22 cellular contexts compared by ENCODE assay signal in the genomic region with DNA sequence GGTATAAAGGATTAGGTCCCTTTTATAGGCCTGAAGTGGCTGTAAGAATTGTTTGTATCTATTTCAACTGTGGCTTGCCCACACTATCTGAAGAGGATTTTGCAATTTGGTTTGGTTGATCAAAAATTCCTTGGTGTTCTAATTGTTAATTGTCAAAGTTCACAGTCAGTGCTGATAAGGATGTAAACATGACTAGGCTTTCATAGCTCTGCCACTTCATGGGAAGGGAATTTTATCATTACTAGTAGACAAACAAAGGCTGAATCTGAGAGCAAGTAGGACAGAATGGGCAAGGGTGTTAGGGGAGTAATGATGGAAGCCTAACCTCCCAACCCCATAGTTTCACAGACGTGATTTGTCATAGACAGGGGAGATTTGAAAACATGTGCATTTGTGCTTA.
"Had no signal": no experiment of that assay in that cellular context is flagged by ENCODE, and none has a peak within 500 bp of the region (broad histone marks: within the 10 kb centered on the region; RNA-seq: fewer than 3 reads in every experiment).

No MANE protein-coding gene starts in this region.

- H3K4me1 Mint-ChIP-seq: IgD-negative memory B cell had no signal

- H3K27me3 ChIP-seq: SJSA1 had no signal

- H3K27me3 Mint-ChIP-seq: IgD-negative memory B cell had no signal

- H3K27ac Mint-ChIP-seq: IgD-negative memory B cell had no signal

- H3K4me3 Mint-ChIP-seq: IgD-negative memory B cell had no signal

- FAIRE-seq: K562, RCC 7860 had no signal

- DNase-seq: Kasumi-1, MM.1S, NCI-H1092 treated with DMSO at 0.1 percent for 48 hours, NCI-H1436, NCI-H187, NCI-H2029 treated with DMSO at 0.1 percent for 48 hours, NCI-H2171, NCI-H226, NCI-H446, NCI-H510A, NCI-H524 treated with DMSO at 0.1 percent for 48 hours, NCI-H69, NCI-H774, Right ventricle myocardium superior, RPMI8226, SIG-M5 had no signal

- H3K4me1 ChIP-seq: SJSA1 had no signal

- H3K4me3 ChIP-seq: K562, SJSA1, SK-N-MC had no signal

- H3K9me3 ChIP-seq: SJSA1 had no signal

- ATAC-seq: K562 had no signal

- H3K27ac ChIP-seq: KMS-11, SJSA1, SK-N-MC had no signal

- H3K36me3 ChIP-seq: SJSA1 had no signal

- H3K36me3 Mint-ChIP-seq: IgD-negative memory B cell had no signal
